29 cellular contexts compared by ENCODE assay signal in genomic region chrY:14792156-14792555, GRCh38.
"Had no signal": no experiment of that assay in that cellular context is flagged by ENCODE, and none has a peak within 500 bp of the region (broad histone marks: within the 10 kb centered on the region; RNA-seq: fewer than 3 reads in every experiment).

No MANE protein-coding gene starts in this region.

- H3K9me3 Mint-ChIP-seq: natural killer cell; nephron; neural progenitor cell; stimulated activated effector memory CD8-positive, alpha-beta T cell treated with anti-CD3 and anti-CD28 coated beads, Interleukin-12 subunit alpha, Interleukin-12 subunit beta, amount 100 ng/mL, for 72 hours; stimulated activated naive CD8-positive, alpha-beta T cell treated with anti-CD3 and anti-CD28 coated beads, Interleukin-15, Interleukin-2, amounts not matched to agents 100 ng/mL and 50 ng/mL, for 24 hours had no signal

- H3K36me3 ChIP-seq: neural progenitor cell, ovary, right lobe of liver, sigmoid colon, stomach, thoracic aorta, thyroid gland, tibial nerve, upper lobe of left lung, vagina had no signal

- FAIRE-seq: small intestine, urothelium cell line had no signal

- H3K4me1 ChIP-seq: neural progenitor cell, parathyroid adenoma, psoas muscle, right lobe of liver, sigmoid colon, stomach, thyroid gland, tibial nerve, upper lobe of left lung, vagina had no signal

- H3K27ac Mint-ChIP-seq: natural killer cell; nephron; neural progenitor cell; progenitor cell of endocrine pancreas; stimulated activated effector memory CD8-positive, alpha-beta T cell treated with anti-CD3 and anti-CD28 coated beads, Interleukin-12 subunit alpha, Interleukin-12 subunit beta, amount 100 ng/mL, for 72 hours; stimulated activated naive B cell treated with anti-CD40 and anti-IgM and Interleukin-4, amounts not matched to agents 10 μg/mL and 1 μg/mL and 100 μg/mL, for 72 hours; stimulated activated naive CD8-positive, alpha-beta T cell treated with anti-CD3 and anti-CD28 coated beads, Interleukin-15, Interleukin-2, amounts not matched to agents 100 ng/mL and 50 ng/mL, for 24 hours had no signal

- H3K4me3 Mint-ChIP-seq: natural killer cell; nephron; neural progenitor cell; stimulated activated effector memory CD8-positive, alpha-beta T cell treated with anti-CD3 and anti-CD28 coated beads, Interleukin-12 subunit alpha, Interleukin-12 subunit beta, amount 100 ng/mL, for 72 hours; stimulated activated naive B cell treated with anti-CD40 and anti-IgM and Interleukin-4, amounts not matched to agents 10 μg/mL and 1 μg/mL and 100 μg/mL, for 72 hours; stimulated activated naive CD8-positive, alpha-beta T cell treated with anti-CD3 and anti-CD28 coated beads, Interleukin-15, Interleukin-2, amounts not matched to agents 100 ng/mL and 50 ng/mL, for 24 hours had no signal

- H3K27ac ChIP-seq: neural progenitor cell, ovary, parathyroid adenoma, psoas muscle, right lobe of liver, sigmoid colon, stomach, thoracic aorta, thyroid gland, tibial nerve, upper lobe of left lung, vagina had no signal

- ATAC-seq: natural killer cell; psoas muscle; right cardiac atrium; right lobe of liver; stimulated activated effector memory CD8-positive, alpha-beta T cell treated with anti-CD3 and anti-CD28 coated beads, Interleukin-12 subunit alpha, Interleukin-12 subunit beta, amount 100 ng/mL, for 72 hours; stimulated activated naive B cell treated with anti-CD40 and anti-IgM and Interleukin-4, amounts not matched to agents 10 μg/mL and 1 μg/mL and 100 μg/mL, for 72 hours had no signal

- H3K4me3 ChIP-seq: neural progenitor cell, ovary, psoas muscle, right lobe of liver, sigmoid colon, stomach, thoracic aorta, thyroid gland, tibial nerve, upper lobe of left lung, vagina had no signal

- DNase-seq: natural killer cell; occipital lobe; ovary; posterior cingulate gyrus; psoas muscle; right cardiac atrium; right lobe of liver; sigmoid colon; small intestine; stimulated activated CD4-positive, alpha-beta T cell treated with anti-CD3 and anti-CD28 coated beads, Interleukin-15, amount 100 ng/mL, for 24 hours; stimulated activated CD4-positive, alpha-beta T cell treated with anti-CD3 and anti-CD28 coated beads, Interleukin-2, amount 100 ng/mL, for 24 hours; stimulated activated CD4-positive, alpha-beta T cell treated with anti-CD3 and anti-CD28 coated beads, Interleukin-2, amount 100 ng/mL, for 48 hours; stimulated activated CD4-positive, alpha-beta T cell treated with anti-CD3 and anti-CD28 coated beads, Interleukin-4, amount 100 ng/mL, for 24 hours; stimulated activated naive B cell treated with anti-CD40 and anti-IgM and Interleukin-4, amounts not matched to agents 10 μg/mL and 1 μg/mL and 100 μg/mL, for 72 hours; stimulated activated naive CD4-positive, alpha-beta T cell treated with Interleukin-2 at 50 U/mL for 16 hours; stomach; thyroid gland; trophoblast cell; upper lobe of left lung had no signal

- H3K4me1 Mint-ChIP-seq: natural killer cell; nephron; neural progenitor cell; stimulated activated effector memory CD8-positive, alpha-beta T cell treated with anti-CD3 and anti-CD28 coated beads, Interleukin-12 subunit alpha, Interleukin-12 subunit beta, amount 100 ng/mL, for 72 hours; stimulated activated naive B cell treated with anti-CD40 and anti-IgM and Interleukin-4, amounts not matched to agents 10 μg/mL and 1 μg/mL and 100 μg/mL, for 72 hours had no signal

- H3K9me3 ChIP-seq: ovary, psoas muscle, right lobe of liver, sigmoid colon, stomach, thoracic aorta, thyroid gland, tibial nerve, upper lobe of left lung, vagina had no signal

- H3K27me3 Mint-ChIP-seq: progenitor cell of endocrine pancreas; stimulated activated naive B cell treated with anti-CD40 and anti-IgM and Interleukin-4, amounts not matched to agents 10 μg/mL and 1 μg/mL and 100 μg/mL, for 72 hours; stimulated activated naive CD8-positive, alpha-beta T cell treated with anti-CD3 and anti-CD28 coated beads, Interleukin-15, Interleukin-2, amounts not matched to agents 100 ng/mL and 50 ng/mL, for 24 hours had no signal

- H3K36me3 Mint-ChIP-seq: natural killer cell; neural progenitor cell; stimulated activated effector memory CD8-positive, alpha-beta T cell treated with anti-CD3 and anti-CD28 coated beads, Interleukin-12 subunit alpha, Interleukin-12 subunit beta, amount 100 ng/mL, for 72 hours; stimulated activated naive B cell treated with anti-CD40 and anti-IgM and Interleukin-4, amounts not matched to agents 10 μg/mL and 1 μg/mL and 100 μg/mL, for 72 hours had no signal

- H3K27me3 ChIP-seq: neural progenitor cell, ovary, right lobe of liver, sigmoid colon, stomach, thyroid gland, tibial nerve, upper lobe of left lung, vagina had no signal
